Comparison of ENCODE assay signal across 1 cellular context in the genomic region with DNA sequence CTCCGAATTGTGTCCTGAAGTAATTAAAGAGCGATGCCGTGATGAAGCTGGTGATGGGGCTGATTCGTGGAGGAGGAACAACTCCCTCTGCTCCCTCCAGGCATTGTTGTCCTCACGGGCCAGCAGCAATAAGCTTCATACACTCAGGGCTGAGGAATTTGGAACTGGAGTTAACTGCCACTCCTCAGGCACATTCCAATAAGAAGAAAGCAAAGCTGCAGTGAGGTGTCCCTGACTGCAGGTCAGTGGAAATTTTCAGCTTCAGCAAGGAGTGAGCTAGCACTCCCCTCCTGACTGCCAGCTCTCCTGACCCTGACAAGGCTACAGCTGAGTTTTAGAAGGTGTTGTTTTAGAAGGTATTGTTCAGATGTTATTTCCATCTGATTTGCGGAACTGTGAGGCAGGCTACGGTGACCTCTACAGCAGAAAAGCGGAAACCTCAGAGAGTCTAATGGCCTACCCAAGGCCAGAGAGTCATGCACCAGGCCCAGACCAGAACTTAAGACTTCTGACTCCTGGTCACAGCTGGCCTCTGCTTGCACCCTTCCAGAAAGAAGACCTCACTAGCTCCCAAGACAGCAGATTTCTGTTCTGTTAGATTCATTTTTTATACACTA.
TF ChIP-seq lines count a peak whose summit lies in the region.

No MANE protein-coding gene starts in this region.

TF ChIP-seq in liver, 16 proteins besides CTCF, POLR2A, EP300 and RAD21 (continued from another document):
- TF ChIP-seq, protein P1, sequence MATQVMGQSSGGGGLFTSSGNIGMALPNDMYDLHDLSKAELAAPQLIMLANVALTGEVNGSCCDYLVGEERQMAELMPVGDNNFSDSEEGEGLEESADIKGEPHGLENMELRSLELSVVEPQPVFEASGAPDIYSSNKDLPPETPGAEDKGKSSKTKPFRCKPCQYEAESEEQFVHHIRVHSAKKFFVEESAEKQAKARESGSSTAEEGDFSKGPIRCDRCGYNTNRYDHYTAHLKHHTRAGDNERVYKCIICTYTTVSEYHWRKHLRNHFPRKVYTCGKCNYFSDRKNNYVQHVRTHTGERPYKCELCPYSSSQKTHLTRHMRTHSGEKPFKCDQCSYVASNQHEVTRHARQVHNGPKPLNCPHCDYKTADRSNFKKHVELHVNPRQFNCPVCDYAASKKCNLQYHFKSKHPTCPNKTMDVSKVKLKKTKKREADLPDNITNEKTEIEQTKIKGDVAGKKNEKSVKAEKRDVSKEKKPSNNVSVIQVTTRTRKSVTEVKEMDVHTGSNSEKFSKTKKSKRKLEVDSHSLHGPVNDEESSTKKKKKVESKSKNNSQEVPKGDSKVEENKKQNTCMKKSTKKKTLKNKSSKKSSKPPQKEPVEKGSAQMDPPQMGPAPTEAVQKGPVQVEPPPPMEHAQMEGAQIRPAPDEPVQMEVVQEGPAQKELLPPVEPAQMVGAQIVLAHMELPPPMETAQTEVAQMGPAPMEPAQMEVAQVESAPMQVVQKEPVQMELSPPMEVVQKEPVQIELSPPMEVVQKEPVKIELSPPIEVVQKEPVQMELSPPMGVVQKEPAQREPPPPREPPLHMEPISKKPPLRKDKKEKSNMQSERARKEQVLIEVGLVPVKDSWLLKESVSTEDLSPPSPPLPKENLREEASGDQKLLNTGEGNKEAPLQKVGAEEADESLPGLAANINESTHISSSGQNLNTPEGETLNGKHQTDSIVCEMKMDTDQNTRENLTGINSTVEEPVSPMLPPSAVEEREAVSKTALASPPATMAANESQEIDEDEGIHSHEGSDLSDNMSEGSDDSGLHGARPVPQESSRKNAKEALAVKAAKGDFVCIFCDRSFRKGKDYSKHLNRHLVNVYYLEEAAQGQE (IDR thresholded peaks at IDR 0.05): no peak
